ENCODE assay signal across 10 cellular contexts in the genomic region with DNA sequence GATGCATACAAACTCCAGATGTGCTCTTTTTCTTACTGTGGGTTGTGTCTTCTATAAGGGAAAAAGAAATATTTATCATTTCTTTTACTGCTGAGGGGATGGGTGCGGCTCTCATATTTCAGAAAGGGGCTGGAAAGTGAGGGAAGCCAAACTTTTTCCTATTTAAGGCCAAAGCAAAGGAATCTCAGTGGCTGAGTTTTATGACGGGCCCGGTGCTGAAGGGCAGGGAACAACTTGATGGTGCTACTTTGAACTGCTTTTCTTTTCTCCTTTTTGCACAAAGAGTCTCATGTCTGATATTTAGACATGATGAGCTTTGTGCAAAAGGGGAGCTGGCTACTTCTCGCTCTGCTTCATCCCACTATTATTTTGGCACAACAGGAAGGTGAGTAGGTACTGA. TPM values are rescaled to one million over a fixed set of nuclear protein-coding genes. Genes with fewer than 3 reads are reported as not detected.
DNase-seq lines count a peak whose midpoint lies in the region; ATAC-seq, FAIRE-seq and TF ChIP-seq lines count a peak whose summit lies in the region.
"Had no signal": no experiment of that assay in that cellular context is flagged by ENCODE, and none has a peak within 500 bp of the region (broad histone marks: within the 10 kb centered on the region; RNA-seq: fewer than 3 reads in every experiment).

A gene (plus strand): TSS at position 190 of the 400 bp plus-strand sequence. CDS start 117 bp downstream, at position 307.

- H3K27ac ChIP-seq in H1 (ENCODE audit: low read depth, low read length) (no peak within 1 kb of the TSS), mesenchymal stem cell (ENCODE audit: low read length, poor library complexity, severe bottlenecking) (peak within 1 kb of the TSS; percentile 79), temporal lobe (ENCODE audit: low read depth, low read length) (no peak within 1 kb of the TSS)
- H3K27ac ChIP-seq in CD8-positive, alpha-beta memory T cell (ENCODE audit: low read depth, low read length) = no peak within 1 kb of the TSS

- no peaks in the 10 kb centered on the region for H3K79me2 ChIP-seq in H1 (ENCODE audit: control insufficient read depth in 1 of 2, insufficient read depth in 2 of 2, low read length in 2 of 2)

- H3K27me3 ChIP-seq in H1 (replicated peaks in 1 of 4; ENCODE audit: control insufficient read depth in 3 of 4, extremely low read depth in 1 of 4, insufficient read depth in 3 of 4, low read length in 3 of 4) (no peaks in the 10 kb centered on the region), mesenchymal stem cell (ENCODE audit: control insufficient read depth in 1 of 2, insufficient read depth in 1 of 2, low read length in 2 of 2) (no peaks in the 10 kb centered on the region)
- no peaks in the 10 kb centered on the region for H3K27me3 ChIP-seq in CD8-positive, alpha-beta memory T cell (ENCODE audit: insufficient read depth, low read length, poor library complexity, severe bottlenecking)

- H3K4me2 ChIP-seq in H1 (ENCODE audit: insufficient read depth in 1 of 2, low read depth in 2 of 2, low read length in 2 of 2) = no peak within 1 kb of the TSS
- peak within 1 kb of the TSS; percentile 52 for H3K4me2 ChIP-seq in mesenchymal stem cell (ENCODE audit: low read length, poor library complexity, severe bottlenecking)

- no peak for TF ChIP-seq EP300 in H1 (IDR thresholded peaks at IDR 0.05; ENCODE audit: borderline replicate concordance in 1 of 2, low read depth in 2 of 2, low read length in 2 of 2)

- no peak within 1 kb of the TSS for H4K8ac ChIP-seq in H1 (ENCODE audit: extremely low read depth, insufficient read depth, low read length)
- H4K8ac ChIP-seq in mesenchymal stem cell (ENCODE audit: low read length) = no peak within 1 kb of the TSS

- H4K5ac ChIP-seq in H1 (ENCODE audit: insufficient read length, low read depth, low read length) = no peak within 1 kb of the TSS

- 91% methylated on average over 4 of the region's 4 CpGs; no CpG with 5 or more reads in 1 of the 2 experiments for WGBS in H1 (ENCODE audit: extremely low coverage in 1 of 2, insufficient coverage in 1 of 2, insufficient read length in 1 of 2, insufficient replicate concordance in 2 of 2, low coverage in 1 of 2, low lambda C conversion rate in 2 of 2, missing lambda C conversion rate in 1 of 2), 2 experiments
- 0% methylated on average over 4 of the region's 4 CpGs for WGBS in mesenchymal stem cell

- H3K14ac ChIP-seq in H1 (ENCODE audit: insufficient read length) = no peak within 1 kb of the TSS
- H3K14ac ChIP-seq in mesenchymal stem cell (ENCODE audit: low read length in 2 of 2) = no peak within 1 kb of the TSS

- H3K18ac ChIP-seq in H1 (ENCODE audit: extremely low read depth, low read length) (no peak within 1 kb of the TSS), mesenchymal stem cell (ENCODE audit: low read depth in 1 of 2, low read length in 2 of 2) (peak within 1 kb of the TSS; percentile 75 to 82)

- no peak for TF ChIP-seq RAD21 in H1 (IDR thresholded peaks at IDR 0.05 in 1 of 2, conservative IDR thresholded peaks at IDR 0.05 in 1 of 2; ENCODE audit: low read depth in 2 of 2, low read length in 2 of 2)

- H2BK12ac ChIP-seq in H1 (ENCODE audit: low read depth, low read length) = no peak within 1 kb of the TSS
- H2BK12ac ChIP-seq in mesenchymal stem cell (ENCODE audit: low read length in 2 of 2) = no peak within 1 kb of the TSS

- H2AK5ac ChIP-seq in H1 (ENCODE audit: low read depth, low read length) (no peak within 1 kb of the TSS), mesenchymal stem cell (ENCODE audit: low read length, severe bottlenecking) (peak within 1 kb of the TSS; percentile 61)

- no peaks in the 10 kb centered on the region for H4K20me1 ChIP-seq in H1 (replicated peaks in 1 of 2; ENCODE audit: control insufficient read depth in 1 of 2, insufficient read depth in 2 of 2, low read length in 2 of 2)

- H3K4me3 ChIP-seq in H1 (ENCODE audit: extremely low read depth in 1 of 4, insufficient read depth in 2 of 4, low read depth in 3 of 4, low read length in 4 of 4) = no peak within 1 kb of the TSS
- H3K4me3 ChIP-seq in mesenchymal stem cell (ENCODE audit: insufficient read depth in 1 of 2, low read depth in 1 of 2, low read length in 2 of 2) = peak within 1 kb of the TSS in 1 of 2 experiments; percentile 94
- H3K4me3 ChIP-seq in CD8-positive, alpha-beta memory T cell (ENCODE audit: low read length) = no peak within 1 kb of the TSS

- no peaks in the 10 kb centered on the region for H3K9me3 Mint-ChIP-seq in CD8-positive, alpha-beta memory T cell

- peak; percentile 13 for FAIRE-seq in HTR-8/SVneo (lab: Jason Lieb, UNC)
- no peak for FAIRE-seq in H1 (lab: Jason Lieb, UNC)

- DNase-seq in HTR-8/SVneo (ENCODE audit: insufficient read length, low spot score) (no peak), H1 (ENCODE audit: low read depth in 1 of 2, low spot score in 2 of 2) (no peak), mesenchymal stem cell (peak; percentile 78), hepatic stellate cell (ENCODE audit: low spot score) (no peak), DMS 273 treated with DMSO at 0.1 percent for 48 hours (lab: John Stamatoyannopoulos, UW) (no peak)
- no peak for DNase-seq in CD8-positive, alpha-beta memory T cell
- DNase-seq: central memory CD4-positive, alpha-beta T cell; NCI-H1092 treated with DMSO at 0.1 percent for 48 hours had no signal

- peaks cover 0 to 6% (median 3%) of the 10 kb centered on the region in 3 donors for H3K4me1 Mint-ChIP-seq in CD8-positive, alpha-beta memory T cell

- H2BK120ac ChIP-seq in H1 (replicated peaks; ENCODE audit: low read depth, low read length) = no peak within 1 kb of the TSS
- H2BK120ac ChIP-seq in mesenchymal stem cell (ENCODE audit: low read depth, low read length) = no peak within 1 kb of the TSS

- H4K91ac ChIP-seq in H1 (replicated peaks; ENCODE audit: insufficient read length, low read length) (no peak within 1 kb of the TSS), mesenchymal stem cell (ENCODE audit: low read length) (no peak within 1 kb of the TSS)

- H2BK15ac ChIP-seq in H1 (ENCODE audit: low read length) (no peak within 1 kb of the TSS), mesenchymal stem cell (ENCODE audit: low read depth, poor library complexity, severe bottlenecking) (no peak within 1 kb of the TSS)

- H3K4me3 Mint-ChIP-seq in CD8-positive, alpha-beta memory T cell = no peak within 1 kb of the TSS

- peaks cover 0 to 4% of the 10 kb centered on the region in 2 donors for H3K27me3 Mint-ChIP-seq in CD8-positive, alpha-beta memory T cell

- no peaks in the 10 kb centered on the region; the same call in 1 of the 2 replicates for H3K23me2 ChIP-seq in H1 (ENCODE audit: low read depth, low read length)

- H2BK5ac ChIP-seq in H1 (ENCODE audit: low read depth, low read length) = no peak within 1 kb of the TSS
- no peak within 1 kb of the TSS for H2BK5ac ChIP-seq in mesenchymal stem cell (ENCODE audit: low read depth, low read length, poor library complexity, severe bottlenecking)

- H3K56ac ChIP-seq in H1 (replicated peaks; ENCODE audit: insufficient read length, low read depth, low read length) = no peak within 1 kb of the TSS

- H3K79me1 ChIP-seq in H1 (ENCODE audit: low read depth, low read length) (no peaks in the 10 kb centered on the region), mesenchymal stem cell (replicated peaks; ENCODE audit: low read length, poor library complexity, severe bottlenecking) (no peaks in the 10 kb centered on the region)

- H3K4ac ChIP-seq in H1 (replicated peaks; ENCODE audit: insufficient read length, low read depth, low read length) (no peak within 1 kb of the TSS), mesenchymal stem cell (ENCODE audit: low read depth in 1 of 2, low read length in 2 of 2) (peak within 1 kb of the TSS in 1 of 2 experiments; percentile 58)

- H3K4me1 ChIP-seq in H1 (replicated peaks in 1 of 4; ENCODE audit: control insufficient read depth in 3 of 4, insufficient read depth in 4 of 4, low read length in 3 of 4) (no peaks in the 10 kb centered on the region), mesenchymal stem cell (ENCODE audit: control insufficient read depth, insufficient read depth, low read depth, low read length) (no peaks in the 10 kb centered on the region)
- H3K4me1 ChIP-seq in CD8-positive, alpha-beta memory T cell (ENCODE audit: insufficient read depth, low read length) = no peaks in the 10 kb centered on the region

- H3K9me3 ChIP-seq in H1 (ENCODE audit: insufficient read depth in 2 of 2, low read depth in 1 of 2, low read length in 1 of 2) = no peaks in the 10 kb centered on the region
- H3K9me3 ChIP-seq in mesenchymal stem cell (ENCODE audit: control insufficient read depth, low read length) = no peaks in the 10 kb centered on the region
- H3K9me3 ChIP-seq in CD8-positive, alpha-beta memory T cell (ENCODE audit: low read length) = no peaks in the 10 kb centered on the region

- no peak for ATAC-seq in HG02642 (IDR thresholded peaks at IDR 0.05; ENCODE audit: poor library complexity, unreplicated experiment)

- H2BK20ac ChIP-seq in H1 (ENCODE audit: low read length) = no peak within 1 kb of the TSS

- H3K23ac ChIP-seq in H1 (ENCODE audit: insufficient read length) (no peak within 1 kb of the TSS), mesenchymal stem cell (ENCODE audit: low read length in 2 of 2) (no peak within 1 kb of the TSS)

- H2AFZ ChIP-seq in H1 (ENCODE audit: low read length) = peak within 1 kb of the TSS; percentile 14; the same call in 1 of the 2 replicates
- no peak within 1 kb of the TSS for H2AFZ ChIP-seq in mesenchymal stem cell (ENCODE audit: low read depth, low read length)

- CTCF ChIA-PET in H1 (lab: Charles Lee; ENCODE audit: partially characterized antibody) = interaction anchor here (0.8 kb wide), 1 partner anchor 450 kb away, joined by 3 read pairs; no protein-coding TSS in a partner anchor
- CTCF ChIA-PET in CD8-positive, alpha-beta memory T cell (lab: Charles Lee) = no interaction called here

- TF ChIP-seq POLR2A in H1 (IDR thresholded peaks at IDR 0.05; ENCODE audit: control extremely low read depth in 1 of 2, low read depth in 2 of 2, low read length in 2 of 2) = no peak

- H3K36me3 ChIP-seq in H1 (ENCODE audit: control insufficient read depth in 2 of 4, insufficient read depth in 4 of 4, low read length in 3 of 4) (no peaks in the 10 kb centered on the region), mesenchymal stem cell (ENCODE audit: control insufficient read depth in 1 of 2, insufficient read depth in 2 of 2, low read depth in 1 of 2, low read length in 2 of 2) (peaks cover 0 to 17% of the 10 kb centered on the region in 2 experiments)
- no peaks in the 10 kb centered on the region for H3K36me3 ChIP-seq in CD8-positive, alpha-beta memory T cell (ENCODE audit: insufficient read depth, low read length)

- H3K9ac ChIP-seq in H1 (replicated peaks in 1 of 4; ENCODE audit: extremely low read depth in 1 of 4, low read depth in 3 of 4, low read length in 3 of 4) = no peak within 1 kb of the TSS
- peak within 1 kb of the TSS; percentile 99 for H3K9ac ChIP-seq in mesenchymal stem cell (ENCODE audit: low read length)

- POLR2A ChIA-PET in H1 (lab: Charles Lee; ENCODE audit: partially characterized antibody) = no interaction called here
- POLR2A ChIA-PET in CD8-positive, alpha-beta memory T cell (lab: Charles Lee) = no interaction called here

- no peak within 1 kb of the TSS for H3K27ac Mint-ChIP-seq in CD8-positive, alpha-beta memory T cell

- no peaks in the 10 kb centered on the region for H3K36me3 Mint-ChIP-seq in CD8-positive, alpha-beta memory T cell

- no peak for TF ChIP-seq CTCF in H1 (IDR thresholded peaks at IDR 0.05; ENCODE audit: control extremely low read depth in 1 of 3, insufficient read depth in 1 of 3, low read depth in 1 of 3, low read length in 3 of 3)

RNA-seq across cellular contexts. Expression of the gene that starts here (rescaled TPM):
- total RNA-seq in H1 (2021; fragmentation: NEBNext Ultra II Directional; extraction: Animal tissue kit (Norgen Biotek cat#: 25700)) = 0.07 TPM in 1 of 2 replicates, not detected in the other
- 0.06 and 0.11 TPM in 2 replicates for polyA plus RNA-seq in H1 (2011; rRNA removed)
- polyA plus RNA-seq in H1 (2011; cell fraction: cytosol; rRNA removed) = 0.03 TPM
- 0.27 TPM for polyA plus RNA-seq in H1 (2011; cell fraction: nucleus; rRNA removed)
- polyA plus RNA-seq in H1 (2012, experiment 1 of 2) = 0.28 to 3.2 TPM (median 1.8 TPM) in 4 replicates
- 0.56 TPM for polyA plus RNA-seq in H1 (2012, experiment 2 of 2)
- polyA plus RNA-seq in H1 (2013, experiment 1 of 2) = 0.10 TPM
- 0.13 TPM for polyA plus RNA-seq in H1 (2013, experiment 2 of 2)
- polyA minus RNA-seq in H1 (2011; rRNA and poly(A)+ RNA removed) = 0.03 and 0.17 TPM in 2 replicates
- polyA minus RNA-seq in H1 (2011; cell fraction: cytosol; rRNA and poly(A)+ RNA removed) = not detected
- polyA minus RNA-seq in H1 (2011; cell fraction: nucleus; rRNA and poly(A)+ RNA removed) = not detected
- 3,787 TPM for polyA plus RNA-seq in mesenchymal stem cell (2013, experiment 1 of 2)
- polyA plus RNA-seq in mesenchymal stem cell (2013, experiment 2 of 2) = 4,096 TPM
- 105 TPM for total RNA-seq in temporal lobe
- total RNA-seq in CD8-positive, alpha-beta memory T cell = under 1 TPM; 0.07 to 0.09 TPM
- not detected for polyA plus RNA-seq in CD8-positive, alpha-beta memory T cell

Comparison
In these comparisons a context has a peak if more than half of its experiments do, and no peak if none do; other contexts are left out.
1. RNA of the gene that starts here (total RNA-seq): 105 TPM in temporal lobe (single experiment); 0.07 to 0.09 TPM in CD8-positive, alpha-beta memory T cell and 0.07 TPM in H1; every median in the first group is over 10 times any median in the second.